Comparison of ENCODE assay signal across 1 cellular context in the genomic region with DNA sequence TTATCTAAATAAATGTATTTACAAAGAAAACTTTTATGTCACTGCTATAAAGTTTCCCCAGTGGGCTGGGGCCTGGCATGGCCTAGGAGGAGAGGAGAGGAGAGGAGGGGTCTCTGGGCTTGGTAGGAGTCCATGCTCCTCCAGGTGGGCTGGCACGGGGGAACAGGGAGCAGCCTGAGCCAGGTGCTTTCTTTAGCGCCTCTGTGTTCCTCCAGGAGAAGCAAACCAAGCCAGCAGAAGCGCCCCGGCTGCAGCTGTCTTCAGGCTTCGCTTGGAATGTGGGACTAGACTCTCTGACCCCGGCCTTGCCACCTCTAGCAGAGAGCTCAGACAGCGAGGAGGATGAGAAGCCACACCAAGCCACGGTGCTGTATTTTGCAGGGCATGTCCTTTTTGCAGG.
TF ChIP-seq lines count a peak whose summit lies in the region.

No MANE protein-coding gene starts in this region.

TF ChIP-seq in SK-N-SH treated with all-trans-retinoic acid at 6 μM for 48 hours, 23 proteins besides CTCF, POLR2A, EP300 and RAD21 (continued from another document):
- TF ChIP-seq, protein P1, sequence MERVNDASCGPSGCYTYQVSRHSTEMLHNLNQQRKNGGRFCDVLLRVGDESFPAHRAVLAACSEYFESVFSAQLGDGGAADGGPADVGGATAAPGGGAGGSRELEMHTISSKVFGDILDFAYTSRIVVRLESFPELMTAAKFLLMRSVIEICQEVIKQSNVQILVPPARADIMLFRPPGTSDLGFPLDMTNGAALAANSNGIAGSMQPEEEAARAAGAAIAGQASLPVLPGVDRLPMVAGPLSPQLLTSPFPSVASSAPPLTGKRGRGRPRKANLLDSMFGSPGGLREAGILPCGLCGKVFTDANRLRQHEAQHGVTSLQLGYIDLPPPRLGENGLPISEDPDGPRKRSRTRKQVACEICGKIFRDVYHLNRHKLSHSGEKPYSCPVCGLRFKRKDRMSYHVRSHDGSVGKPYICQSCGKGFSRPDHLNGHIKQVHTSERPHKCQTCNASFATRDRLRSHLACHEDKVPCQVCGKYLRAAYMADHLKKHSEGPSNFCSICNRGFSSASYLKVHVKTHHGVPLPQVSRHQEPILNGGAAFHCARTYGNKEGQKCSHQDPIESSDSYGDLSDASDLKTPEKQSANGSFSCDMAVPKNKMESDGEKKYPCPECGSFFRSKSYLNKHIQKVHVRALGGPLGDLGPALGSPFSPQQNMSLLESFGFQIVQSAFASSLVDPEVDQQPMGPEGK (CRISPR knock-in tag; IDR thresholded peaks at IDR 0.05; ENCODE audit: borderline replicate concordance) = no peak
- TF ChIP-seq OSR1 (CRISPR knock-in tag; IDR thresholded peaks at IDR 0.05) (no peak), GLIS3 (CRISPR knock-in tag; IDR thresholded peaks at IDR 0.05) (no peak), ZFP3 (CRISPR knock-in tag; IDR thresholded peaks at IDR 0.05) (no peak), TOX (CRISPR knock-in tag; IDR thresholded peaks at IDR 0.05; ENCODE audit: borderline replicate concordance) (no peak), BACH2 (CRISPR knock-in tag; IDR thresholded peaks at IDR 0.05; ENCODE audit: borderline replicate concordance) (no peak), ZNF565 (CRISPR knock-in tag; conservative IDR thresholded peaks at IDR 0.05; ENCODE audit: low read depth) (no peak), SNAI2 (CRISPR knock-in tag; IDR thresholded peaks at IDR 0.05) (no peak), TCF4 (CRISPR knock-in tag; IDR thresholded peaks at IDR 0.05; ENCODE audit: borderline replicate concordance) (no peak), ZNF70 (CRISPR knock-in tag; IDR thresholded peaks at IDR 0.05) (no peak)
- TF ChIP-seq, protein P2, sequence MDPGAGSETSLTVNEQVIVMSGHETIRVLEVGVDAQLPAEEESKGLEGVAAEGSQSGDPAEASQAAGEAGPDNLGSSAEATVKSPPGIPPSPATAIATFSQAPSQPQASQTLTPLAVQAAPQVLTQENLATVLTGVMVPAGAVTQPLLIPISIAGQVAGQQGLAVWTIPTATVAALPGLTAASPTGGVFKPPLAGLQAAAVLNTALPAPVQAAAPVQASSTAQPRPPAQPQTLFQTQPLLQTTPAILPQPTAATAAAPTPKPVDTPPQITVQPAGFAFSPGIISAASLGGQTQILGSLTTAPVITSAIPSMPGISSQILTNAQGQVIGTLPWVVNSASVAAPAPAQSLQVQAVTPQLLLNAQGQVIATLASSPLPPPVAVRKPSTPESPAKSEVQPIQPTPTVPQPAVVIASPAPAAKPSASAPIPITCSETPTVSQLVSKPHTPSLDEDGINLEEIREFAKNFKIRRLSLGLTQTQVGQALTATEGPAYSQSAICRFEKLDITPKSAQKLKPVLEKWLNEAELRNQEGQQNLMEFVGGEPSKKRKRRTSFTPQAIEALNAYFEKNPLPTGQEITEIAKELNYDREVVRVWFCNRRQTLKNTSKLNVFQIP (CRISPR knock-in tag; IDR thresholded peaks at IDR 0.05; ENCODE audit: borderline replicate concordance, low read depth) = no peak
- TF ChIP-seq, protein P3, sequence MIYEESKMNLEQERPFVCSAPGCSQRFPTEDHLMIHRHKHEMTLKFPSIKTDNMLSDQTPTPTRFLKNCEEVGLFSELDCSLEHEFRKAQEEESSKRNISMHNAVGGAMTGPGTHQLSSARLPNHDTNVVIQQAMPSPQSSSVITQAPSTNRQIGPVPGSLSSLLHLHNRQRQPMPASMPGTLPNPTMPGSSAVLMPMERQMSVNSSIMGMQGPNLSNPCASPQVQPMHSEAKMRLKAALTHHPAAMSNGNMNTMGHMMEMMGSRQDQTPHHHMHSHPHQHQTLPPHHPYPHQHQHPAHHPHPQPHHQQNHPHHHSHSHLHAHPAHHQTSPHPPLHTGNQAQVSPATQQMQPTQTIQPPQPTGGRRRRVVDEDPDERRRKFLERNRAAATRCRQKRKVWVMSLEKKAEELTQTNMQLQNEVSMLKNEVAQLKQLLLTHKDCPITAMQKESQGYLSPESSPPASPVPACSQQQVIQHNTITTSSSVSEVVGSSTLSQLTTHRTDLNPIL (CRISPR knock-in tag; IDR thresholded peaks at IDR 0.05; ENCODE audit: low read depth) = no peak
